Comparison of ENCODE assay signal across 20 cellular contexts in genomic region chr21:17697474-17697873, GRCh38.
A peak's percentile ranks its signal among the peaks of the same experiment; 100 is the strongest.
DNase-seq lines count a peak whose midpoint lies in the region.
"Had no signal": no experiment of that assay in that cellular context is flagged by ENCODE, and none has a peak within 500 bp of the region (broad histone marks: within the 10 kb centered on the region; RNA-seq: fewer than 3 reads in every experiment).

No MANE protein-coding gene starts in this region.

- H3K27me3 Mint-ChIP-seq in activated CD4-positive, alpha-beta T cell treated with anti-CD3 and anti-CD28 coated beads, Interleukin-2, amount 10 ng/mL, durations not matched to agents 7 days and 5 days, result no peaks in the 10 kb centered on the region
- no peaks in the 10 kb centered on the region for H3K27me3 Mint-ChIP-seq in T-helper 1 cell treated with Interleukin-12 subunit alpha and Interleukin-12 subunit beta and Interleukin-4 antibody, amounts not matched to agents 30 μg/mL and 1 μg/mL, for 36 hours (ENCODE audit: low read depth)
- H3K27me3 Mint-ChIP-seq in activated T-helper 1 cell treated with anti-CD3 and anti-CD28 coated beads, Interleukin-12 subunit alpha, Interleukin-12 subunit beta, Interleukin-2, Interleukin-4 antibody, amounts not matched to agents 30 ng/mL and 10 ng/mL and 1 ng/mL, durations not matched to agents 14 hours and 24 hours and 36 hours (ENCODE audit: insufficient read depth), result no peaks in the 10 kb centered on the region
- H3K27me3 Mint-ChIP-seq: IgD-negative memory B cell had no signal

- POLR2A ChIA-PET in activated CD4-positive, alpha-beta T cell treated with anti-CD3 and anti-CD28 coated beads, Interleukin-2, amount 10 ng/mL, durations not matched to agents 7 days and 5 days (lab: Charles Lee), result interaction anchor here (0.6 kb wide), 1 partner anchor 1153 kb away, joined by 3 read pairs; no protein-coding TSS in a partner anchor

- no peak overlapping the region for H3K4me3 Mint-ChIP-seq in activated CD4-positive, alpha-beta T cell treated with anti-CD3 and anti-CD28 coated beads, Interleukin-2, amount 10 ng/mL, durations not matched to agents 7 days and 5 days
- peak overlapping the region; percentile 52 for H3K4me3 Mint-ChIP-seq in T-helper 1 cell treated with Interleukin-12 subunit alpha and Interleukin-12 subunit beta and Interleukin-4 antibody, amounts not matched to agents 30 μg/mL and 1 μg/mL, for 36 hours
- H3K4me3 Mint-ChIP-seq in activated T-helper 1 cell treated with anti-CD3 and anti-CD28 coated beads, Interleukin-12 subunit alpha, Interleukin-12 subunit beta, Interleukin-2, Interleukin-4 antibody, amounts not matched to agents 30 ng/mL and 10 ng/mL and 1 ng/mL, durations not matched to agents 14 hours and 24 hours and 36 hours, result peak overlapping the region; percentile 19
- H3K4me3 Mint-ChIP-seq: IgD-negative memory B cell had no signal

- H3K4me1 Mint-ChIP-seq in activated CD4-positive, alpha-beta T cell treated with anti-CD3 and anti-CD28 coated beads, Interleukin-2, amount 10 ng/mL, durations not matched to agents 7 days and 5 days, result peaks cover 22% of the 10 kb centered on the region
- H3K4me1 Mint-ChIP-seq in T-helper 1 cell treated with Interleukin-12 subunit alpha and Interleukin-12 subunit beta and Interleukin-4 antibody, amounts not matched to agents 30 μg/mL and 1 μg/mL, for 36 hours (ENCODE audit: low read depth), result peaks cover 21% of the 10 kb centered on the region
- peaks cover 36% of the 10 kb centered on the region for H3K4me1 Mint-ChIP-seq in activated T-helper 1 cell treated with anti-CD3 and anti-CD28 coated beads, Interleukin-12 subunit alpha, Interleukin-12 subunit beta, Interleukin-2, Interleukin-4 antibody, amounts not matched to agents 30 ng/mL and 10 ng/mL and 1 ng/mL, durations not matched to agents 14 hours and 24 hours and 36 hours (ENCODE audit: low read depth)

- no peak for DNase-seq in activated CD4-positive, alpha-beta T cell treated with anti-CD3 and anti-CD28 coated beads, Interleukin-2, amount 10 ng/mL, durations not matched to agents 7 days and 5 days
- DNase-seq in activated CD4-positive, alpha-beta T cell treated with anti-CD3 and anti-CD28 coated beads, Interleukin-2, amount 50 U/mL, for 1 hour, result no peak
- DNase-seq in CMK (ENCODE audit: low read depth) (peak; percentile 55), NAMALWA (ENCODE audit: low spot score) (no peak), AG08396 (ENCODE audit: low spot score) (no peak), substantia nigra (lab: John Stamatoyannopoulos, UW) (no peak)
- DNase-seq in activated T-helper 1 cell treated with anti-CD3 and anti-CD28 coated beads, Interleukin-12 subunit alpha, Interleukin-12 subunit beta, Interleukin-2, Interleukin-4 antibody, amounts not matched to agents 30 ng/mL and 10 ng/mL and 1 ng/mL, durations not matched to agents 14 hours and 24 hours and 36 hours (ENCODE audit: low spot score), result no peak
- DNase-seq: COR-L47, DMS79 treated with DMSO at 0.1 percent for 48 hours, MG63, NCI-H1105 treated with DMSO at 0.1 percent for 48 hours, NCI-H2029 treated with DMSO at 0.1 percent for 48 hours, NCI-H345, NCI-H524, NCI-H774, SIG-M5 had no signal

- intact Hi-C loops in activated T-helper 1 cell treated with anti-CD3 and anti-CD28 coated beads, Interleukin-12 subunit alpha, Interleukin-12 subunit beta, Interleukin-2, Interleukin-4 antibody, amounts not matched to agents 30 ng/mL and 10 ng/mL and 1 ng/mL, durations not matched to agents 14 hours and 24 hours and 36 hours (cut with micrococcal nuclease), result no loop called here

- peak overlapping the region; percentile 28 for H3K27ac Mint-ChIP-seq in activated CD4-positive, alpha-beta T cell treated with anti-CD3 and anti-CD28 coated beads, Interleukin-2, amount 10 ng/mL, durations not matched to agents 7 days and 5 days
- peak overlapping the region; percentile 31 for H3K27ac Mint-ChIP-seq in T-helper 1 cell treated with Interleukin-12 subunit alpha and Interleukin-12 subunit beta and Interleukin-4 antibody, amounts not matched to agents 30 μg/mL and 1 μg/mL, for 36 hours
- peak overlapping the region; percentile 60 for H3K27ac Mint-ChIP-seq in activated T-helper 1 cell treated with anti-CD3 and anti-CD28 coated beads, Interleukin-12 subunit alpha, Interleukin-12 subunit beta, Interleukin-2, Interleukin-4 antibody, amounts not matched to agents 30 ng/mL and 10 ng/mL and 1 ng/mL, durations not matched to agents 14 hours and 24 hours and 36 hours
- H3K27ac Mint-ChIP-seq: CD4-positive, CD25-positive, alpha-beta regulatory T cell; IgD-negative memory B cell had no signal

- H3K27ac ChIP-seq in substantia nigra (ENCODE audit: low read depth, low read length, poor library complexity, severe bottlenecking), result no peak overlapping the region
- H3K27ac ChIP-seq: A549 had no signal

- peaks cover 13% of the 10 kb centered on the region for H3K9me3 Mint-ChIP-seq in activated CD4-positive, alpha-beta T cell treated with anti-CD3 and anti-CD28 coated beads, Interleukin-2, amount 10 ng/mL, durations not matched to agents 7 days and 5 days
- peaks cover 24% of the 10 kb centered on the region for H3K9me3 Mint-ChIP-seq in T-helper 1 cell treated with Interleukin-12 subunit alpha and Interleukin-12 subunit beta and Interleukin-4 antibody, amounts not matched to agents 30 μg/mL and 1 μg/mL, for 36 hours
- H3K9me3 Mint-ChIP-seq in activated T-helper 1 cell treated with anti-CD3 and anti-CD28 coated beads, Interleukin-12 subunit alpha, Interleukin-12 subunit beta, Interleukin-2, Interleukin-4 antibody, amounts not matched to agents 30 ng/mL and 10 ng/mL and 1 ng/mL, durations not matched to agents 14 hours and 24 hours and 36 hours, result peaks cover 20% of the 10 kb centered on the region

- CTCF ChIA-PET in activated CD4-positive, alpha-beta T cell treated with anti-CD3 and anti-CD28 coated beads, Interleukin-2, amount 10 ng/mL, durations not matched to agents 7 days and 5 days (lab: Charles Lee), result interaction anchor here (1.0 to 1.2 kb wide), 2 partner anchors 8 to 138 kb away, joined by 3 read pairs; no protein-coding TSS in a partner anchor

- H3K36me3 Mint-ChIP-seq in activated CD4-positive, alpha-beta T cell treated with anti-CD3 and anti-CD28 coated beads, Interleukin-2, amount 10 ng/mL, durations not matched to agents 7 days and 5 days (ENCODE audit: low read depth), result peaks cover 10% of the 10 kb centered on the region
- peaks cover 14% of the 10 kb centered on the region for H3K36me3 Mint-ChIP-seq in T-helper 1 cell treated with Interleukin-12 subunit alpha and Interleukin-12 subunit beta and Interleukin-4 antibody, amounts not matched to agents 30 μg/mL and 1 μg/mL, for 36 hours (ENCODE audit: low read depth)
- H3K36me3 Mint-ChIP-seq in activated T-helper 1 cell treated with anti-CD3 and anti-CD28 coated beads, Interleukin-12 subunit alpha, Interleukin-12 subunit beta, Interleukin-2, Interleukin-4 antibody, amounts not matched to agents 30 ng/mL and 10 ng/mL and 1 ng/mL, durations not matched to agents 14 hours and 24 hours and 36 hours (ENCODE audit: low read depth), result peaks cover 13% of the 10 kb centered on the region
- H3K36me3 Mint-ChIP-seq: IgD-negative memory B cell had no signal
